In genomic region chr5:179261301-179262125, GRCh38 we compare ENCODE assay signal across 10 cellular contexts.
A peak's percentile ranks its signal among the peaks of the same experiment; 100 is the strongest.
DNase-seq lines count a peak whose midpoint lies in the region; ATAC-seq and TF ChIP-seq lines count a peak whose summit lies in the region.
"Had no signal": no experiment of that assay in that cellular context is flagged by ENCODE, and none has a peak within 500 bp of the region (broad histone marks: within the 10 kb centered on the region; RNA-seq: fewer than 3 reads in every experiment).

No MANE protein-coding gene starts in this region.

- ATAC-seq in stimulated activated naive CD8-positive, alpha-beta T cell treated with anti-CD3 and anti-CD28 coated beads, Interleukin-15, amount 100 ng/mL, for 72 hours, result peak; percentile 35
- ATAC-seq in stimulated activated naive CD8-positive, alpha-beta T cell treated with anti-CD3 and anti-CD28 coated beads, Interleukin-15, Interleukin-2, amounts not matched to agents 100 U/mL and 50 U/mL, for 24 hours, result no peak
- ATAC-seq in HG03457 (IDR thresholded peaks at IDR 0.05; ENCODE audit: unreplicated experiment) (no peak), HG02852 (IDR thresholded peaks at IDR 0.05; ENCODE audit: unreplicated experiment) (no peak)

- peak in 1 of 2 donors; percentile 12 for DNase-seq in stimulated activated naive CD8-positive, alpha-beta T cell treated with anti-CD3 and anti-CD28 coated beads, Interleukin-15, amount 100 ng/mL, for 72 hours
- no peak for DNase-seq in stimulated activated naive CD8-positive, alpha-beta T cell treated with anti-CD3 and anti-CD28 coated beads, Interleukin-15, Interleukin-2, amounts not matched to agents 100 U/mL and 50 U/mL, for 24 hours
- DNase-seq in amniotic epithelial cell (ENCODE audit: low read depth), result peak; percentile 43
- no peak for DNase-seq in kidney epithelial cell (ENCODE audit: low read depth)
- peak; percentile 72 to 86 for DNase-seq in vagina (ENCODE audit: extremely low spot score in 2 of 2)
- no peak for DNase-seq in NCI-H187 treated with DMSO at 0.1 percent for 48 hours (lab: John Stamatoyannopoulos, UW)
- DNase-seq: NCI-H510A had no signal

- no peak overlapping the region for H3K4me3 ChIP-seq in kidney epithelial cell (ENCODE audit: low read depth, low read length)
- no peak overlapping the region for H3K4me3 ChIP-seq in vagina

- H3K27me3 Mint-ChIP-seq in stimulated activated naive CD8-positive, alpha-beta T cell treated with anti-CD3 and anti-CD28 coated beads, Interleukin-15, amount 100 ng/mL, for 72 hours, result peaks cover 22% of the 10 kb centered on the region

- no peak for TF ChIP-seq POLR2A in vagina (IDR thresholded peaks at IDR 0.05)

- peak overlapping the region; percentile 59 for H3K27ac ChIP-seq in vagina
- H3K27ac ChIP-seq: HL-60 had no signal

- no peak overlapping the region for H3K4me3 Mint-ChIP-seq in stimulated activated naive CD8-positive, alpha-beta T cell treated with anti-CD3 and anti-CD28 coated beads, Interleukin-15, amount 100 ng/mL, for 72 hours

- H3K4me1 Mint-ChIP-seq in stimulated activated naive CD8-positive, alpha-beta T cell treated with anti-CD3 and anti-CD28 coated beads, Interleukin-15, amount 100 ng/mL, for 72 hours, result no peaks in the 10 kb centered on the region

- H3K9me3 Mint-ChIP-seq in stimulated activated naive CD8-positive, alpha-beta T cell treated with anti-CD3 and anti-CD28 coated beads, Interleukin-15, amount 100 ng/mL, for 72 hours, result no peaks in the 10 kb centered on the region

- H3K36me3 ChIP-seq in kidney epithelial cell (ENCODE audit: control insufficient read depth, insufficient read depth, low read length) (no peaks in the 10 kb centered on the region), vagina (no peaks in the 10 kb centered on the region)

- no peaks in the 10 kb centered on the region for H3K27me3 ChIP-seq in kidney epithelial cell (ENCODE audit: control insufficient read depth, insufficient read depth, low read length)
- H3K27me3 ChIP-seq in vagina, result no peaks in the 10 kb centered on the region

- peak; percentile 11 for TF ChIP-seq CTCF in kidney epithelial cell (IDR thresholded peaks at IDR 0.05; ENCODE audit: insufficient read depth, low read length, poor library complexity, severe bottlenecking)
- TF ChIP-seq CTCF in vagina (IDR thresholded peaks at IDR 0.05), result peak in 1 of 3 experiments; percentile 14

- no peak overlapping the region for H3K27ac Mint-ChIP-seq in stimulated activated naive CD8-positive, alpha-beta T cell treated with anti-CD3 and anti-CD28 coated beads, Interleukin-15, amount 100 ng/mL, for 72 hours

- intact Hi-C loops in vagina (cut with DNase I), result no loop called here

- H3K9me3 ChIP-seq in vagina, result no peaks in the 10 kb centered on the region

- peaks cover 45% of the 10 kb centered on the region for H3K4me1 ChIP-seq in vagina

Comparison
In these comparisons a context has a peak if more than half of its experiments do, and no peak if none do; other contexts are left out.
1. DNase-seq: peak in amniotic epithelial cell (single experiment) and vagina (2 of 2); none in stimulated activated naive CD8-positive, alpha-beta T cell treated with anti-CD3 and anti-CD28 coated beads, Interleukin-15, Interleukin-2, amounts not matched to agents 100 U/mL and 50 U/mL, for 24 hours (single experiment), kidney epithelial cell (single experiment) and NCI-H187 treated with DMSO at 0.1 percent for 48 hours (single experiment).